21 cellular contexts compared by ENCODE assay signal in genomic region chr17:17157041-17157440, GRCh38. TPM values are rescaled to one million over a fixed set of nuclear protein-coding genes. Genes with fewer than 3 reads are reported as not detected.
DNase-seq lines count a peak whose midpoint lies in the region; ATAC-seq and TF ChIP-seq lines count a peak whose summit lies in the region.
"Had no signal": no experiment of that assay in that cellular context is flagged by ENCODE, and none has a peak within 500 bp of the region (broad histone marks: within the 10 kb centered on the region; RNA-seq: fewer than 3 reads in every experiment).

No MANE protein-coding gene starts in this region.

- POLR2A ChIA-PET in activated naive CD8-positive, alpha-beta T cell treated with anti-CD3 and anti-CD28 coated beads, Interleukin-2, amount 10 ng/mL, durations not matched to agents 7 days and 5 days (lab: Charles Lee), result no interaction called here
- POLR2A ChIA-PET in activated CD4-positive, alpha-beta memory T cell treated with anti-CD3 and anti-CD28 coated beads for 36 hours (lab: Charles Lee), result no interaction called here

- H3K4me3 ChIP-seq in adipocyte (ENCODE audit: low read length), result peak overlapping the region; percentile 18
- H3K4me3 ChIP-seq in adrenal gland, result no peak overlapping the region
- H3K4me3 ChIP-seq: K562, right atrium auricular region, transverse colon had no signal

- H3K27me3 Mint-ChIP-seq in activated naive CD8-positive, alpha-beta T cell treated with anti-CD3 and anti-CD28 coated beads, Interleukin-2, amount 10 ng/mL, durations not matched to agents 7 days and 5 days, result no peaks in the 10 kb centered on the region
- H3K27me3 Mint-ChIP-seq in activated naive CD8-positive, alpha-beta T cell treated with anti-CD3 and anti-CD28 coated beads for 36 hours, result no peaks in the 10 kb centered on the region
- peaks cover 20% of the 10 kb centered on the region for H3K27me3 Mint-ChIP-seq in glutamatergic neuron (ENCODE audit: unreplicated experiment)
- H3K27me3 Mint-ChIP-seq in stimulated activated memory B cell treated with anti-CD40 and anti-IgM and Interleukin-4, amounts not matched to agents 10 μg/mL and 1 μg/mL and 100 μg/mL, for 72 hours, result no peaks in the 10 kb centered on the region
- no peaks in the 10 kb centered on the region for H3K27me3 Mint-ChIP-seq in activated CD4-positive, alpha-beta memory T cell treated with anti-CD3 and anti-CD28 coated beads for 36 hours
- H3K27me3 Mint-ChIP-seq: stimulated activated naive CD8-positive, alpha-beta T cell treated with anti-CD3 and anti-CD28 coated beads, Interleukin-15, amount 100 ng/mL, for 72 hours had no signal

- H3K9me3 ChIP-seq in adipocyte (ENCODE audit: control insufficient read depth, low read length) (no peaks in the 10 kb centered on the region), adrenal gland (replicated peaks in 1 of 3) (no peaks in the 10 kb centered on the region)
- H3K9me3 ChIP-seq: right atrium auricular region, transverse colon had no signal

- intact Hi-C loops in activated CD4-positive, alpha-beta memory T cell treated with anti-CD3 and anti-CD28 coated beads for 36 hours (cut with micrococcal nuclease), result no loop called here
- intact Hi-C loops in adrenal gland (cut with DNase I), result loop anchor here in 1 of 2 donors (10.0 kb wide), 1 partner anchor 152 kb away; no protein-coding TSS in a partner anchor

- H3K9ac ChIP-seq in adipocyte (ENCODE audit: low read length), result peak overlapping the region; percentile 59

- H3K4me1 Mint-ChIP-seq in activated naive CD8-positive, alpha-beta T cell treated with anti-CD3 and anti-CD28 coated beads, Interleukin-2, amount 10 ng/mL, durations not matched to agents 7 days and 5 days, result peaks cover 8% of the 10 kb centered on the region
- peaks cover 3% of the 10 kb centered on the region for H3K4me1 Mint-ChIP-seq in activated naive CD8-positive, alpha-beta T cell treated with anti-CD3 and anti-CD28 coated beads for 36 hours
- H3K4me1 Mint-ChIP-seq in glutamatergic neuron (ENCODE audit: low read depth, unreplicated experiment), result peaks cover 1% of the 10 kb centered on the region
- H3K4me1 Mint-ChIP-seq in stimulated activated memory B cell treated with anti-CD40 and anti-IgM and Interleukin-4, amounts not matched to agents 10 μg/mL and 1 μg/mL and 100 μg/mL, for 72 hours, result no peaks in the 10 kb centered on the region
- peaks cover 33% of the 10 kb centered on the region for H3K4me1 Mint-ChIP-seq in activated CD4-positive, alpha-beta memory T cell treated with anti-CD3 and anti-CD28 coated beads for 36 hours (ENCODE audit: low read depth)

- no peak overlapping the region for H3K4me3 Mint-ChIP-seq in activated naive CD8-positive, alpha-beta T cell treated with anti-CD3 and anti-CD28 coated beads, Interleukin-2, amount 10 ng/mL, durations not matched to agents 7 days and 5 days
- no peak overlapping the region for H3K4me3 Mint-ChIP-seq in activated naive CD8-positive, alpha-beta T cell treated with anti-CD3 and anti-CD28 coated beads for 36 hours
- H3K4me3 Mint-ChIP-seq in glutamatergic neuron (ENCODE audit: unreplicated experiment), result no peak overlapping the region
- no peak overlapping the region for H3K4me3 Mint-ChIP-seq in stimulated activated memory B cell treated with anti-CD40 and anti-IgM and Interleukin-4, amounts not matched to agents 10 μg/mL and 1 μg/mL and 100 μg/mL, for 72 hours
- H3K4me3 Mint-ChIP-seq in activated CD4-positive, alpha-beta memory T cell treated with anti-CD3 and anti-CD28 coated beads for 36 hours, result no peak overlapping the region
- H3K4me3 Mint-ChIP-seq: stimulated activated naive CD8-positive, alpha-beta T cell treated with anti-CD3 and anti-CD28 coated beads, Interleukin-15, amount 100 ng/mL, for 72 hours had no signal

- 88 to 92% (median 89%) methylated on average over 5 to 6 of the region's 6 CpGs for WGBS in adrenal gland, 4 donors

- no peaks in the 10 kb centered on the region for H3K27me3 ChIP-seq in adipocyte (replicated peaks; ENCODE audit: control insufficient read depth, insufficient read depth, low read length)
- H3K27me3 ChIP-seq in adrenal gland, result no peaks in the 10 kb centered on the region
- H3K27me3 ChIP-seq: right atrium auricular region, transverse colon had no signal

- CTCF ChIA-PET in activated CD4-positive, alpha-beta memory T cell treated with anti-CD3 and anti-CD28 coated beads for 36 hours (lab: Charles Lee), result no interaction called here

- H3K36me3 Mint-ChIP-seq in activated naive CD8-positive, alpha-beta T cell treated with anti-CD3 and anti-CD28 coated beads, Interleukin-2, amount 10 ng/mL, durations not matched to agents 7 days and 5 days, result peaks cover 9% of the 10 kb centered on the region
- peaks cover 19% of the 10 kb centered on the region for H3K36me3 Mint-ChIP-seq in activated naive CD8-positive, alpha-beta T cell treated with anti-CD3 and anti-CD28 coated beads for 36 hours
- peaks cover 4% of the 10 kb centered on the region for H3K36me3 Mint-ChIP-seq in glutamatergic neuron (ENCODE audit: unreplicated experiment)
- H3K36me3 Mint-ChIP-seq in stimulated activated memory B cell treated with anti-CD40 and anti-IgM and Interleukin-4, amounts not matched to agents 10 μg/mL and 1 μg/mL and 100 μg/mL, for 72 hours, result peaks cover 77% of the 10 kb centered on the region
- peaks cover 33% of the 10 kb centered on the region for H3K36me3 Mint-ChIP-seq in activated CD4-positive, alpha-beta memory T cell treated with anti-CD3 and anti-CD28 coated beads for 36 hours

- peaks cover 89% of the 10 kb centered on the region for H3K36me3 ChIP-seq in adipocyte (ENCODE audit: control insufficient read depth, insufficient read depth, low read length, severe bottlenecking)
- H3K36me3 ChIP-seq in adrenal gland (replicated peaks in 1 of 2), result peaks cover 0 to 99% of the 10 kb centered on the region in 2 donors

- TF ChIP-seq POLR2A in adrenal gland (IDR thresholded peaks at IDR 0.05), result no peak

- peaks cover 29% of the 10 kb centered on the region for H3K4me1 ChIP-seq in adipocyte (ENCODE audit: control insufficient read depth, insufficient read depth, low read length)
- peaks cover 4 to 7% of the 10 kb centered on the region in 2 donors for H3K4me1 ChIP-seq in adrenal gland (replicated peaks in 1 of 2)

- no peak for DNase-seq in activated naive CD8-positive, alpha-beta T cell treated with anti-CD3 and anti-CD28 coated beads, Interleukin-2, amount 10 ng/mL, durations not matched to agents 7 days and 5 days
- DNase-seq in activated naive CD8-positive, alpha-beta T cell treated with anti-CD3 and anti-CD28 coated beads for 36 hours, result no peak
- no peak for DNase-seq in adipocyte (ENCODE audit: low read depth)
- DNase-seq in glutamatergic neuron, result no peak
- DNase-seq in activated CD4-positive, alpha-beta memory T cell treated with anti-CD3 and anti-CD28 coated beads for 36 hours, result no peak
- DNase-seq in adrenal gland, result no peak
- DNase-seq: activated CD4-positive, alpha-beta T cell treated with anti-CD3 and anti-CD28 coated beads, Interleukin-2, amount 50 U/mL, for 48 hours; activated gamma-delta T cell; GDM1; HCEC 1CT; mesendoderm; NCI-H146; NCI-H2171 treated with DMSO at 0.1 percent for 48 hours; NCI-H526; stimulated activated CD4-positive, alpha-beta T cell treated with anti-CD3 and anti-CD28 coated beads, Interleukin-4, amount 100 ng/mL, for 4 hours; stimulated activated naive CD8-positive, alpha-beta T cell treated with anti-CD3 and anti-CD28 coated beads, Interleukin-15, amount 100 ng/mL, for 72 hours; transverse colon had no signal

- no peaks in the 10 kb centered on the region for H3K9me3 Mint-ChIP-seq in activated naive CD8-positive, alpha-beta T cell treated with anti-CD3 and anti-CD28 coated beads, Interleukin-2, amount 10 ng/mL, durations not matched to agents 7 days and 5 days
- no peaks in the 10 kb centered on the region for H3K9me3 Mint-ChIP-seq in activated naive CD8-positive, alpha-beta T cell treated with anti-CD3 and anti-CD28 coated beads for 36 hours
- peaks cover 11% of the 10 kb centered on the region for H3K9me3 Mint-ChIP-seq in glutamatergic neuron (ENCODE audit: unreplicated experiment)
- no peaks in the 10 kb centered on the region for H3K9me3 Mint-ChIP-seq in stimulated activated memory B cell treated with anti-CD40 and anti-IgM and Interleukin-4, amounts not matched to agents 10 μg/mL and 1 μg/mL and 100 μg/mL, for 72 hours
- no peaks in the 10 kb centered on the region for H3K9me3 Mint-ChIP-seq in activated CD4-positive, alpha-beta memory T cell treated with anti-CD3 and anti-CD28 coated beads for 36 hours
- H3K9me3 Mint-ChIP-seq: stimulated activated naive CD8-positive, alpha-beta T cell treated with anti-CD3 and anti-CD28 coated beads, Interleukin-15, amount 100 ng/mL, for 72 hours had no signal

- no peak overlapping the region for H3K27ac ChIP-seq in adrenal gland
- H3K27ac ChIP-seq: right atrium auricular region, transverse colon had no signal

- peak overlapping the region; percentile 63 for H3K27ac Mint-ChIP-seq in activated naive CD8-positive, alpha-beta T cell treated with anti-CD3 and anti-CD28 coated beads, Interleukin-2, amount 10 ng/mL, durations not matched to agents 7 days and 5 days
- H3K27ac Mint-ChIP-seq in activated naive CD8-positive, alpha-beta T cell treated with anti-CD3 and anti-CD28 coated beads for 36 hours, result no peak overlapping the region
- H3K27ac Mint-ChIP-seq in glutamatergic neuron (ENCODE audit: unreplicated experiment), result peak overlapping the region; percentile 28
- no peak overlapping the region for H3K27ac Mint-ChIP-seq in stimulated activated memory B cell treated with anti-CD40 and anti-IgM and Interleukin-4, amounts not matched to agents 10 μg/mL and 1 μg/mL and 100 μg/mL, for 72 hours
- no peak overlapping the region for H3K27ac Mint-ChIP-seq in activated CD4-positive, alpha-beta memory T cell treated with anti-CD3 and anti-CD28 coated beads for 36 hours
- H3K27ac Mint-ChIP-seq: stimulated activated naive CD8-positive, alpha-beta T cell treated with anti-CD3 and anti-CD28 coated beads, Interleukin-15, amount 100 ng/mL, for 72 hours had no signal

- no peak for ATAC-seq in activated naive CD8-positive, alpha-beta T cell treated with anti-CD3 and anti-CD28 coated beads, Interleukin-2, amount 10 ng/mL, durations not matched to agents 7 days and 5 days (ENCODE audit: low read depth)
- ATAC-seq in stimulated activated memory B cell treated with anti-CD40 and anti-IgM and Interleukin-4, amounts not matched to agents 10 μg/mL and 1 μg/mL and 100 μg/mL, for 72 hours, result no peak
- ATAC-seq in GM19023 (IDR thresholded peaks at IDR 0.05; ENCODE audit: unreplicated experiment), result no peak
- ATAC-seq: K562; stimulated activated naive CD8-positive, alpha-beta T cell treated with anti-CD3 and anti-CD28 coated beads, Interleukin-15, amount 100 ng/mL, for 72 hours had no signal

- TF ChIP-seq CTCF in glutamatergic neuron (IDR thresholded peaks at IDR 0.05; ENCODE audit: partially characterized antibody, unreplicated experiment) (no peak), adrenal gland (IDR thresholded peaks at IDR 0.05) (no peak)

RNA-seq across cellular contexts. Expression of gene PLD6, which starts 49.1 kb away (rescaled TPM):
- 1 to 10 TPM; 5.5 to 6.3 TPM for total RNA-seq in activated naive CD8-positive, alpha-beta T cell treated with anti-CD3 and anti-CD28 coated beads, Interleukin-2, amount 10 ng/mL, durations not matched to agents 7 days and 5 days
- 10 to 100 TPM; 19.4 to 19.5 TPM for total RNA-seq in activated naive CD8-positive, alpha-beta T cell treated with anti-CD3 and anti-CD28 coated beads for 36 hours
- 1.1 TPM for total RNA-seq in glutamatergic neuron (ENCODE audit: unreplicated experiment)
- total RNA-seq in activated CD4-positive, alpha-beta memory T cell treated with anti-CD3 and anti-CD28 coated beads for 36 hours, result 1 to 10 TPM; 9.3 to 9.4 TPM
- total RNA-seq in adrenal gland, result 10 to 100 TPM in 1 of 8 donors, 1 to 10 TPM in 7; 1.9 to 14.2 (median 3.7) TPM
- polyA plus RNA-seq in adrenal gland, result 1 to 10 TPM; 3.1 to 5.1 (median 3.1) TPM

Comparison
In these comparisons a context has a peak if more than half of its experiments do, and no peak if none do; other contexts are left out.
1. H3K27ac Mint-ChIP-seq: peak in activated naive CD8-positive, alpha-beta T cell treated with anti-CD3 and anti-CD28 coated beads, Interleukin-2, amount 10 ng/mL, durations not matched to agents 7 days and 5 days (single experiment) and glutamatergic neuron (single experiment); none in activated naive CD8-positive, alpha-beta T cell treated with anti-CD3 and anti-CD28 coated beads for 36 hours (single experiment), stimulated activated memory B cell treated with anti-CD40 and anti-IgM and Interleukin-4, amounts not matched to agents 10 μg/mL and 1 μg/mL and 100 μg/mL, for 72 hours (single experiment) and activated CD4-positive, alpha-beta memory T cell treated with anti-CD3 and anti-CD28 coated beads for 36 hours (single experiment).